Comparison of ENCODE assay signal across 24 cellular contexts in the genomic region with DNA sequence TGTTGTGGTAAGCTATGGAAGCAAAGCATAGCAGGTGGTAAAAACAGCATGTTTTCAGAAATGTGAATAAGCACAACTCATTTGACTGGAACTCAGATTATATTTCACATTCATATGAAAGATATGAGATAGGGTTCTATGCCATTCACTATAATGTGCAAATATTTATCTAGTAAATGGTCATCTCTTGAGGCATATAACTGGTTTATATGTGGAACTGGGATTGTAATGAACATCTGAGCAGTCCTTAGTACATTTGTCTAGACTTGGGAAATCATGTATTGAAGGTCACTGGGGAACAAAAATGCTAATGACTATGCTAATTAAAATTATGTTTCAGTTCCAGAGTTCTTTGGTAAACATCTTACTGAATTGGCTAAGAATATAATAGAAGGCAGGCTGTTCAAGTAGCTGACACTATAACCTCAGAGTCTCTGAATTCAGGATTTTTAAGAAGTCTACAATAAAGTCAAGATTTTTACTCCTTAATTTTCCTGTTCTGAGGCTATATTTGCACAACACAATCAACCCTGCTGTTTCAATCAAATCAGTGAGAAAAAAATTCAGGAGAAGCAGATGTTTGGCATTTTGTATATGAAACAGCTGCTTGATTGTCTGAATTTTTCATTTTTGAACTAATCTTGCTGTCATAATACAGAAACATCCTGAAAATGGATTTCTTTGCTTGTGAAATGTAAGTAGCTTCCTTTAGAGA.
"Had no signal": no experiment of that assay in that cellular context is flagged by ENCODE, and none has a peak within 500 bp of the region (broad histone marks: within the 10 kb centered on the region; RNA-seq: fewer than 3 reads in every experiment).

No MANE protein-coding gene starts in this region.

- DNase-seq: activated B cell treated with CpG ODN at 0.5 μM for 24 hours; activated CD4-positive, alpha-beta T cell treated with anti-CD3 and anti-CD28 coated beads for 36 hours; activated CD4-positive, alpha-beta T cell treated with anti-CD3 and anti-CD28 coated beads, Interleukin-2, amount 50 U/mL, for 48 hours; activated effector memory CD4-positive, alpha-beta T cell treated with Interleukin-2 at 50 U/mL for 16 hours; activated naive CD4-positive, alpha-beta T cell treated with anti-CD3 and anti-CD28 coated beads for 36 hours; activated naive CD8-positive, alpha-beta T cell treated with anti-CD3 and anti-CD28 coated beads, Interleukin-2, amount 10 ng/mL, durations not matched to agents 7 days and 5 days; activated T-cell treated with anti-CD3 and anti-CD28 coated beads, Interleukin-2, amount 50 U/mL, for 48 hours; amygdala; effector CD4-positive, alpha-beta T cell; foreskin keratinocyte; immature natural killer cell; left ventricle myocardium inferior; mammary epithelial cell; natural killer cell; stimulated activated CD4-positive, alpha-beta T cell treated with anti-CD3 and anti-CD28 coated beads, Interleukin-4, amount 100 ng/mL, for 24 hours; stimulated activated naive CD4-positive, alpha-beta T cell treated with Interleukin-2 at 50 U/mL for 16 hours; T1000; upper lobe of left lung had no signal

- H3K27me3 Mint-ChIP-seq: activated B cell treated with CpG ODN at 0.5 μM for 24 hours; activated CD4-positive, alpha-beta T cell treated with anti-CD3 and anti-CD28 coated beads for 36 hours; activated naive CD8-positive, alpha-beta T cell treated with anti-CD3 and anti-CD28 coated beads, Interleukin-2, amount 10 ng/mL, durations not matched to agents 7 days and 5 days; dendritic cell treated with granulocyte-macrophage colony-stimulating factor and Interleukin-4, amounts not matched to agents 40 ng/mL and 50 ng/mL, for 4 days; progenitor cell of endocrine pancreas had no signal

- H3K9me3 ChIP-seq: left ventricle myocardium inferior, upper lobe of left lung had no signal

- H3K27ac Mint-ChIP-seq: activated B cell treated with CpG ODN at 0.5 μM for 24 hours; activated CD4-positive, alpha-beta T cell treated with anti-CD3 and anti-CD28 coated beads for 36 hours; activated naive CD4-positive, alpha-beta T cell treated with anti-CD3 and anti-CD28 coated beads for 36 hours; activated naive CD8-positive, alpha-beta T cell treated with anti-CD3 and anti-CD28 coated beads, Interleukin-2, amount 10 ng/mL, durations not matched to agents 7 days and 5 days; dendritic cell treated with granulocyte-macrophage colony-stimulating factor and Interleukin-4, amounts not matched to agents 40 ng/mL and 50 ng/mL, for 4 days; immature natural killer cell; mesothelial cell of epicardium; natural killer cell; progenitor cell of endocrine pancreas; T-helper 1 cell treated with Interleukin-12 subunit alpha and Interleukin-12 subunit beta and Interleukin-4 antibody, amounts not matched to agents 30 μg/mL and 1 μg/mL, for 36 hours had no signal

- H2AFZ ChIP-seq: hepatocyte had no signal

- H3K4me1 ChIP-seq: foreskin keratinocyte, left ventricle myocardium inferior, upper lobe of left lung had no signal

- H3K79me2 ChIP-seq: hepatocyte had no signal

- H3K27me3 ChIP-seq: cardiac muscle cell, foreskin keratinocyte, hepatocyte, upper lobe of left lung had no signal

- H3K4me3 Mint-ChIP-seq: activated B cell treated with CpG ODN at 0.5 μM for 24 hours; activated CD4-positive, alpha-beta T cell treated with anti-CD3 and anti-CD28 coated beads for 36 hours; activated naive CD4-positive, alpha-beta T cell treated with anti-CD3 and anti-CD28 coated beads for 36 hours; activated naive CD8-positive, alpha-beta T cell treated with anti-CD3 and anti-CD28 coated beads, Interleukin-2, amount 10 ng/mL, durations not matched to agents 7 days and 5 days; dendritic cell treated with granulocyte-macrophage colony-stimulating factor and Interleukin-4, amounts not matched to agents 40 ng/mL and 50 ng/mL, for 4 days; immature natural killer cell; mesothelial cell of epicardium; natural killer cell; T-helper 1 cell treated with Interleukin-12 subunit alpha and Interleukin-12 subunit beta and Interleukin-4 antibody, amounts not matched to agents 30 μg/mL and 1 μg/mL, for 36 hours had no signal

- H3K36me3 Mint-ChIP-seq: activated naive CD8-positive, alpha-beta T cell treated with anti-CD3 and anti-CD28 coated beads, Interleukin-2, amount 10 ng/mL, durations not matched to agents 7 days and 5 days; mesothelial cell of epicardium had no signal

- H3K4me2 ChIP-seq: hepatocyte had no signal

- H3K27ac ChIP-seq: cardiac muscle cell, foreskin keratinocyte, hepatocyte, left ventricle myocardium inferior, upper lobe of left lung had no signal

- H3K9me3 Mint-ChIP-seq: activated B cell treated with CpG ODN at 0.5 μM for 24 hours; activated naive CD8-positive, alpha-beta T cell treated with anti-CD3 and anti-CD28 coated beads, Interleukin-2, amount 10 ng/mL, durations not matched to agents 7 days and 5 days; T-helper 1 cell treated with Interleukin-12 subunit alpha and Interleukin-12 subunit beta and Interleukin-4 antibody, amounts not matched to agents 30 μg/mL and 1 μg/mL, for 36 hours had no signal

- H3K4me3 ChIP-seq: cardiac muscle cell, hepatocyte, left ventricle myocardium inferior, upper lobe of left lung had no signal

- H3K4me1 Mint-ChIP-seq: activated B cell treated with CpG ODN at 0.5 μM for 24 hours; activated CD4-positive, alpha-beta T cell treated with anti-CD3 and anti-CD28 coated beads for 36 hours; activated naive CD8-positive, alpha-beta T cell treated with anti-CD3 and anti-CD28 coated beads, Interleukin-2, amount 10 ng/mL, durations not matched to agents 7 days and 5 days; immature natural killer cell; mesothelial cell of epicardium; natural killer cell had no signal

- ATAC-seq: activated CD4-positive, alpha-beta T cell treated with anti-CD3 and anti-CD28 coated beads for 36 hours; foreskin keratinocyte; natural killer cell had no signal

- H3K36me3 ChIP-seq: cardiac muscle cell, left ventricle myocardium inferior, upper lobe of left lung had no signal
